8 cellular contexts compared by ENCODE assay signal in genomic region chr11:57460017-57460755, GRCh38. TPM values are rescaled to one million over a fixed set of nuclear protein-coding genes. Genes with fewer than 3 reads are reported as not detected.
DNase-seq lines count a peak whose midpoint lies in the region; ATAC-seq and TF ChIP-seq lines count a peak whose summit lies in the region.

TSS of gene RTN4RL2 (plus strand) at chr11:57460528. CDS start at chr11:57460866, 338 bp downstream.

- in situ Hi-C loops in G401 (cut with HindIII; ENCODE audit: low sequenced_read_pairs), result no loop called here

- peaks cover 64% of the 10 kb centered on the region for H3K27me3 ChIP-seq in foreskin keratinocyte

- peak; percentile 35 for ATAC-seq in HG03159 (IDR thresholded peaks at IDR 0.05; ENCODE audit: unreplicated experiment)
- ATAC-seq in foreskin keratinocyte, result peak; percentile 43
- ATAC-seq in omental fat pad (ENCODE audit: low FRiP score), result peak; percentile 7
- ATAC-seq in GM18861 (IDR thresholded peaks at IDR 0.05; ENCODE audit: unreplicated experiment), result no peak

- DNase-seq in G401 (ENCODE audit: low spot score) (peak; percentile 24), NOMO-1 treated with DMSO at 0.1 percent for 48 hours (lab: John Stamatoyannopoulos, UW; ENCODE audit: unreplicated experiment) (peak; percentile 45), foreskin keratinocyte (no peak), omental fat pad (ENCODE audit: low spot score) (no peak), GDM1 (lab: John Stamatoyannopoulos, UW) (no peak)
- DNase-seq in activated T-cell treated with anti-CD3 and anti-CD28 coated beads, Interleukin-2, amount 50 U/mL, for 48 hours, result peak; percentile 67 to 76

- H3K27ac ChIP-seq in foreskin keratinocyte, result no peak within 1 kb of the TSS

- H3K4me1 ChIP-seq in foreskin keratinocyte, result no peaks in the 10 kb centered on the region

- peak; percentile 31 for TF ChIP-seq CTCF in foreskin keratinocyte (conservative IDR thresholded peaks at IDR 0.05)
- no peak for TF ChIP-seq CTCF in omental fat pad (IDR thresholded peaks at IDR 0.05)

RNA-seq across cellular contexts. Expression of gene RTN4RL2, which starts in this region (rescaled TPM):
- total RNA-seq in G401 (2014; rRNA removed; shearing (Covaris generic)), result 2.9 TPM in 1 of 2 replicates, not detected in the other
- total RNA-seq in foreskin keratinocyte (0.10 and 0.11 TPM in 2 replicates), omental fat pad (1 to 10 TPM in 1 of 4 donors, under 1 TPM in 2, not detected in 1; 0.25 to 1.4 (median 0.74) TPM)
- 0.34 and 0.42 TPM in 2 replicates for polyA plus RNA-seq in foreskin keratinocyte

Comparison
In these comparisons a context has a peak if more than half of its experiments do, and no peak if none do; other contexts are left out.
1. Peak in ATAC-seq in foreskin keratinocyte; RNA of the gene not detected or under 1 TPM.
2. DNase-seq: peak in G401 (single experiment), NOMO-1 treated with DMSO at 0.1 percent for 48 hours (single experiment) and activated T-cell treated with anti-CD3 and anti-CD28 coated beads, Interleukin-2, amount 50 U/mL, for 48 hours (2 of 2); none in foreskin keratinocyte (0 of 2), omental fat pad (single experiment) and GDM1 (single experiment).